In genomic region chr4:103019319-103020124, GRCh38 we compare ENCODE assay signal across 8 cellular contexts. TPM values are rescaled to one million over a fixed set of nuclear protein-coding genes. Genes with fewer than 3 reads are reported as not detected.
DNase-seq lines count a peak whose midpoint lies in the region; ATAC-seq and TF ChIP-seq lines count a peak whose summit lies in the region.

TSS of gene SLC9B1 (minus strand) at chr4:103019705. CDS start at chr4:102991711, 27,994 bp downstream.

- in situ Hi-C loops in GM18951 (cut with MboI; ENCODE audit: low sequenced_read_pairs, unreplicated experiment), result no loop called here

- DNase-seq in AG10803 (ENCODE audit: low read depth) (peak; percentile 98), NCI-H446 treated with DMSO at 0.1 percent for 48 hours (lab: John Stamatoyannopoulos, UW) (peak; percentile 84), cortex of kidney (lab: John Stamatoyannopoulos, UW) (peak; percentile 58), left lobe of liver (ENCODE audit: low spot score) (peak; percentile 99)
- DNase-seq in activated CD4-positive, alpha-beta T cell treated with anti-CD3 and anti-CD28 coated beads, Interleukin-2, amount 10 ng/mL, durations not matched to agents 7 days and 5 days, result peak; percentile 94
- DNase-seq in stimulated activated CD4-positive, alpha-beta T cell treated with anti-CD3 and anti-CD28 coated beads, Interleukin-4, amount 100 ng/mL, for 1 hour, result peak; percentile 93

- TF ChIP-seq CTCF in AG10803 (conservative IDR thresholded peaks at IDR 0.05; ENCODE audit: low read length), result no peak

- H3K4me3 Mint-ChIP-seq in activated CD4-positive, alpha-beta T cell treated with anti-CD3 and anti-CD28 coated beads, Interleukin-2, amount 10 ng/mL, durations not matched to agents 7 days and 5 days, result peak within 1 kb of the TSS; percentile 86

- peaks cover 5% of the 10 kb centered on the region for H3K36me3 Mint-ChIP-seq in activated CD4-positive, alpha-beta T cell treated with anti-CD3 and anti-CD28 coated beads, Interleukin-2, amount 10 ng/mL, durations not matched to agents 7 days and 5 days (ENCODE audit: low read depth)

- peak within 1 kb of the TSS; percentile 59 for H3K4me3 ChIP-seq in AG10803 (ENCODE audit: low read length)

- peak; percentile 75 for TF ChIP-seq POLR2A in GM18951 (IDR thresholded peaks at IDR 0.05; ENCODE audit: extremely low read depth, insufficient read depth, insufficient read length)

- H3K9me3 Mint-ChIP-seq in activated CD4-positive, alpha-beta T cell treated with anti-CD3 and anti-CD28 coated beads, Interleukin-2, amount 10 ng/mL, durations not matched to agents 7 days and 5 days, result no peaks in the 10 kb centered on the region

- peak within 1 kb of the TSS; percentile 99 for H3K27ac Mint-ChIP-seq in activated CD4-positive, alpha-beta T cell treated with anti-CD3 and anti-CD28 coated beads, Interleukin-2, amount 10 ng/mL, durations not matched to agents 7 days and 5 days

- ATAC-seq in HG03175 (IDR thresholded peaks at IDR 0.05; ENCODE audit: unreplicated experiment) (peak; percentile 99), left lobe of liver (peak; percentile 97)

- POLR2A ChIA-PET in activated CD4-positive, alpha-beta T cell treated with anti-CD3 and anti-CD28 coated beads, Interleukin-2, amount 10 ng/mL, durations not matched to agents 7 days and 5 days (lab: Charles Lee), result no interaction called here

- peaks cover 23% of the 10 kb centered on the region for H3K4me1 Mint-ChIP-seq in activated CD4-positive, alpha-beta T cell treated with anti-CD3 and anti-CD28 coated beads, Interleukin-2, amount 10 ng/mL, durations not matched to agents 7 days and 5 days

- H3K27me3 Mint-ChIP-seq in activated CD4-positive, alpha-beta T cell treated with anti-CD3 and anti-CD28 coated beads, Interleukin-2, amount 10 ng/mL, durations not matched to agents 7 days and 5 days, result no peaks in the 10 kb centered on the region

- CTCF ChIA-PET in activated CD4-positive, alpha-beta T cell treated with anti-CD3 and anti-CD28 coated beads, Interleukin-2, amount 10 ng/mL, durations not matched to agents 7 days and 5 days (lab: Charles Lee), result interaction anchor here (0.6 to 1.8 kb wide), 3 partner anchors 12 to 579 kb away, joined by 3 to 4 read pairs (median 4); no protein-coding TSS in a partner anchor

RNA-seq across cellular contexts. Expression of gene SLC9B1, which starts in this region (rescaled TPM):
- total RNA-seq in activated CD4-positive, alpha-beta T cell treated with anti-CD3 and anti-CD28 coated beads, Interleukin-2, amount 10 ng/mL, durations not matched to agents 7 days and 5 days, result 1 to 10 TPM; 1.9 to 2.3 TPM
- total RNA-seq in left lobe of liver, result 0.18 TPM

Comparison
In these comparisons a context has a peak if more than half of its experiments do, and no peak if none do; other contexts are left out.
1. Peak in every context shown above with its lines: DNase-seq, ATAC-seq and H3K4me3 ChIP-seq.
2. Peak in DNase-seq and ATAC-seq in left lobe of liver; RNA of the gene not detected or under 1 TPM.